22 cellular contexts compared by ENCODE assay signal in the genomic region with DNA sequence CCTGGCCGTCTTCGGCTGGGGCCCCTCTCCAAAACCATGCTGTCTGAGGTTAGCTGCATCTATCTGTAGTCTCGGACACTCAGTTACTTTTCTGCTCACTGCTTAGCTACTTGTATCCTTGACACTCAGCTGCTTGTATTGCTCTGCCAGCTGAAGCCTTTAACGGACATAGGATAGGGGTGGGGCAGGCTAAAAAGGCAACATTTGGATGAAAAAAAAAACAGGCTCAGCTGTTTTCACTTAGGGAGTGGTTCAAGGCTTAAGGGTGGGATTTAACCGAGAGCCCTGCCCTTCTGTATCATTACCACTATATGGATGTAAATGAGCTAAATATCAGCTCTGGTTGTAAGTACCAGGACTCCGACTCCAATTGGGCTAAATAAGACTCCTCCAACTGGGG. TPM values are rescaled to one million over a fixed set of nuclear protein-coding genes. Genes with fewer than 3 reads are reported as not detected.
A peak's percentile ranks its signal among the peaks of the same experiment; 100 is the strongest.
DNase-seq lines count a peak whose midpoint lies in the region; ATAC-seq, FAIRE-seq and TF ChIP-seq lines count a peak whose summit lies in the region.
"Had no signal": no experiment of that assay in that cellular context is flagged by ENCODE, and none has a peak within 500 bp of the region (broad histone marks: within the 10 kb centered on the region; RNA-seq: fewer than 3 reads in every experiment).

No MANE protein-coding gene starts in this region.

- no peaks in the 10 kb centered on the region for H3K36me3 Mint-ChIP-seq in activated CD4-positive, alpha-beta memory T cell treated with anti-CD3 and anti-CD28 coated beads for 36 hours
- H3K36me3 Mint-ChIP-seq: CD4-positive, CD25-positive, alpha-beta regulatory T cell had no signal

- no peaks in the 10 kb centered on the region for H3K9me1 ChIP-seq in K562 (ENCODE audit: control insufficient read depth, insufficient read depth, low read length)

- no peaks in the 10 kb centered on the region for H3K9me3 ChIP-seq in SK-N-SH
- no peaks in the 10 kb centered on the region for H3K9me3 ChIP-seq in K562 (replicated peaks; ENCODE audit: control insufficient read depth, insufficient read depth, low read depth, low read length)

- CTCF ChIA-PET in SK-N-SH (lab: Yijun Ruan, JAX) = interaction anchor here (1.0 to 2.1 kb wide), 2 partner anchors 10 to 13 kb away, joined by 3 to 9 read pairs; no protein-coding TSS in a partner anchor
- CTCF ChIA-PET in K562 (lab: Yijun Ruan, JAX; ENCODE audit: low intra/inter-chr PET ratio) = no interaction called here
- CTCF ChIA-PET in activated CD4-positive, alpha-beta memory T cell treated with anti-CD3 and anti-CD28 coated beads for 36 hours (lab: Charles Lee) = no interaction called here

- H3K36me3 ChIP-seq in SK-N-SH (replicated peaks in 1 of 2; ENCODE audit: control insufficient read depth in 1 of 2, insufficient read depth in 2 of 2, low read length in 1 of 2) (no peaks in the 10 kb centered on the region), K562 (ENCODE audit: control insufficient read depth, insufficient read depth, low read length) (no peaks in the 10 kb centered on the region)

- H3K9me2 ChIP-seq in SK-N-SH = no peaks in the 10 kb centered on the region

- H2AFZ ChIP-seq in SK-N-SH (ENCODE audit: low read depth) (peak overlapping the region; percentile 49; the same call in 1 of the 2 replicates), K562 (ENCODE audit: low read depth, low read length) (peak overlapping the region; percentile 37; the same call in 1 of the 2 replicates)

- ATAC-seq in SK-N-SH treated with all-trans-retinoic acid at 6 μM for 48 hours = no peak
- ATAC-seq in K562 = peak; percentile 14; the same call in 2 of the 3 replicates
- no peak for ATAC-seq in HG02885 (IDR thresholded peaks at IDR 0.05; ENCODE audit: poor library complexity, unreplicated experiment)

- H4K20me1 ChIP-seq in SK-N-SH (ENCODE audit: insufficient read depth) (no peaks in the 10 kb centered on the region), K562 (replicated peaks; ENCODE audit: control insufficient read depth, insufficient read depth, low read length) (0 out of 2 replicates have a peak, but pooled peaks cover 2% of the 10 kb centered on the region)

- H3K27ac Mint-ChIP-seq in activated CD4-positive, alpha-beta memory T cell treated with anti-CD3 and anti-CD28 coated beads for 36 hours = no peak overlapping the region
- H3K27ac Mint-ChIP-seq: B cell; CD4-positive, CD25-positive, alpha-beta regulatory T cell had no signal

- no TSS peak for BruUV-seq in K562 (replicated peaks; lab: Mats Ljungman, UMichigan)

- H3K9ac ChIP-seq in SK-N-SH (no peak overlapping the region), K562 (ENCODE audit: insufficient read depth in 1 of 2, low read depth in 2 of 2, low read length in 2 of 2) (no peak overlapping the region)

- TF ChIP-seq EP300 in SK-N-SH (IDR thresholded peaks at IDR 0.05; ENCODE audit: borderline replicate concordance in 1 of 2, low read depth in 1 of 2, low read length in 1 of 2) (no peak), K562 (IDR thresholded peaks at IDR 0.05; ENCODE audit: low read length) (no peak)

- intact Hi-C loops in K562 (cut with micrococcal nuclease) = no loop called here
- intact Hi-C loops in activated CD4-positive, alpha-beta memory T cell treated with anti-CD3 and anti-CD28 coated beads for 36 hours (cut with micrococcal nuclease) = no loop called here

- no peak overlapping the region for H3K4me3 Mint-ChIP-seq in activated CD4-positive, alpha-beta memory T cell treated with anti-CD3 and anti-CD28 coated beads for 36 hours
- H3K4me3 Mint-ChIP-seq: B cell; CD4-positive, CD25-positive, alpha-beta regulatory T cell had no signal

- H3K9me3 Mint-ChIP-seq in activated CD4-positive, alpha-beta memory T cell treated with anti-CD3 and anti-CD28 coated beads for 36 hours = no peaks in the 10 kb centered on the region
- H3K9me3 Mint-ChIP-seq: CD4-positive, CD25-positive, alpha-beta regulatory T cell had no signal

- H3K27me3 Mint-ChIP-seq in activated CD4-positive, alpha-beta memory T cell treated with anti-CD3 and anti-CD28 coated beads for 36 hours = peaks cover 4% of the 10 kb centered on the region
- H3K27me3 Mint-ChIP-seq: CD4-positive, CD25-positive, alpha-beta regulatory T cell had no signal

- peaks cover 13% of the 10 kb centered on the region for H3K4me1 Mint-ChIP-seq in activated CD4-positive, alpha-beta memory T cell treated with anti-CD3 and anti-CD28 coated beads for 36 hours (ENCODE audit: low read depth)
- H3K4me1 Mint-ChIP-seq: B cell; CD4-positive, CD25-positive, alpha-beta regulatory T cell had no signal

- H3K4me3 ChIP-seq in SK-N-SH (ENCODE audit: low read depth in 2 of 2, low read length in 1 of 2) (no peak overlapping the region), K562 (no peak overlapping the region)

- no peak for FAIRE-seq in K562 (lab: Jason Lieb, UNC)

- 95% methylated on average over 6 of the region's 6 CpGs for WGBS in SK-N-SH (ENCODE audit: low lambda C conversion rate)
- WGBS in K562 (ENCODE audit: insufficient coverage, low coverage, missing lambda C conversion rate) = 3% methylated on average over 6 of the region's 6 CpGs

- peaks cover 9% of the 10 kb centered on the region for H3F3A ChIP-seq in SK-N-SH (replicated peaks; ENCODE audit: insufficient read depth)

- H3K79me2 ChIP-seq in SK-N-SH (ENCODE audit: insufficient read depth) (no peaks in the 10 kb centered on the region), K562 (ENCODE audit: control insufficient read depth, insufficient read depth, low read length) (no peaks in the 10 kb centered on the region)

- no peak for TF ChIP-seq POLR2A in K562 (conservative IDR thresholded peaks at IDR 0.05)

- H3K27me3 ChIP-seq in SK-N-SH (ENCODE audit: insufficient read depth) (no peaks in the 10 kb centered on the region), K562 (ENCODE audit: control insufficient read depth in 2 of 2, insufficient read depth in 2 of 2, low read length in 2 of 2) (peaks cover 19 to 42% of the 10 kb centered on the region in 2 experiments)

- in situ Hi-C loops in K562 (cut with MboI) = no loop called here

- TF ChIP-seq CTCF in SK-N-SH (IDR thresholded peaks at IDR 0.05) (no peak), K562 (IDR thresholded peaks at IDR 0.05 in 2 of 3, conservative IDR thresholded peaks at IDR 0.05 in 1 of 3; ENCODE audit: insufficient read depth in 2 of 3, low read depth in 1 of 3, low read length in 3 of 3) (no peak)

- peak overlapping the region in 1 of 2 experiments; percentile 43; a peak in 1 of 4 replicates for H3K27ac ChIP-seq in SK-N-SH (ENCODE audit: low read depth in 2 of 2, low read length in 1 of 2)
- no peak overlapping the region for H3K27ac ChIP-seq in K562 (ENCODE audit: extremely low read depth, low read depth, low read length)
- H3K27ac ChIP-seq: 22Rv1, RWPE1 had no signal

- POLR2A ChIA-PET in SK-N-SH (lab: Yijun Ruan, JAX) = no interaction called here
- POLR2A ChIA-PET in K562 (lab: Yijun Ruan, JAX) = interaction anchor here (1.1 kb wide), 2 partner anchors 9 to 20 kb away, joined by 3 to 5 read pairs; no protein-coding TSS in a partner anchor
- POLR2A ChIA-PET in activated CD4-positive, alpha-beta memory T cell treated with anti-CD3 and anti-CD28 coated beads for 36 hours (lab: Charles Lee) = interaction anchor here (0.6 kb wide), 1 partner anchor 359 kb away, joined by 3 read pairs; no protein-coding TSS in a partner anchor

- DNase-seq in SK-N-SH (no peak), K562 (ENCODE audit: extremely low read depth in 1 of 4, low spot score in 3 of 4) (no peak), fibroblast of the conjunctiva (ENCODE audit: low read depth) (peak; percentile 49), stromal cell of bone marrow (ENCODE audit: low read depth) (peak; percentile 13), anterior cingulate cortex (lab: John Stamatoyannopoulos, UW) (no peak)
- no peak for DNase-seq in activated CD4-positive, alpha-beta memory T cell treated with anti-CD3 and anti-CD28 coated beads for 36 hours
- DNase-seq: CD4-positive, CD25-positive, alpha-beta regulatory T cell; COR-L47; DMS 273 treated with DMSO at 0.1 percent for 48 hours; DND-41; H7; NCI-H1694 treated with DMSO at 0.1 percent for 48 hours; NCI-H2107; NCI-H2227 treated with DMSO at 0.1 percent for 48 hours; NCI-H510A treated with DMSO at 0.1 percent for 48 hours; PC-3 had no signal

- peaks cover 6 to 9% of the 10 kb centered on the region in 2 experiments; a peak in 1 of 4 replicates for H3K4me1 ChIP-seq in SK-N-SH (ENCODE audit: control insufficient read depth in 1 of 2, insufficient read depth in 2 of 2, low read depth in 1 of 2, low read length in 1 of 2)
- peaks cover 0 to 11% of the 10 kb centered on the region in 2 experiments; a peak in 2 of 5 replicates for H3K4me1 ChIP-seq in K562 (replicated peaks in 1 of 2; ENCODE audit: control insufficient read depth in 2 of 2, insufficient read depth in 2 of 2, low read length in 2 of 2)

- H3K4me2 ChIP-seq in SK-N-SH = no peak overlapping the region
- H3K4me2 ChIP-seq in K562 (ENCODE audit: insufficient read depth, low read length) = no peak overlapping the region

- TF ChIP-seq RAD21 in SK-N-SH (IDR thresholded peaks at IDR 0.05; ENCODE audit: low read length) (no peak), K562 (CRISPR knock-in tag; conservative IDR thresholded peaks at IDR 0.05 in 1 of 2, IDR thresholded peaks at IDR 0.05 in 1 of 2) (no peak)

RNA-seq across cellular contexts. Expression of a gene that starts 28.6 kb away (rescaled TPM):
- polyA plus RNA-seq in SK-N-SH (2012; rRNA removed) (1.0 and 1.1 TPM in 2 replicates), K562 (2011; rRNA removed) (1.4 and 1.8 TPM in 2 replicates), K562 (2014; fragmentation: Illumina TruSeq; extraction: Trizol) (0.97 and 1.5 TPM in 2 replicates), K562 (2014; fragmentation: Nextera tagmentation; extraction: Ambion mirVana) (under 1 TPM; 0.17 to 0.34 TPM), K562 (2014; rRNA removed) (0.93 and 1.2 TPM in 2 replicates)
- 0.42 and 0.57 TPM in 2 replicates for polyA plus RNA-seq in SK-N-SH (2012; cell fraction: cytosol; rRNA removed)
- polyA plus RNA-seq in SK-N-SH (2012; cell fraction: nucleus; rRNA removed) = 2.0 and 6.1 TPM in 2 replicates
- 0.81 and 4.6 TPM in 2 replicates for total RNA-seq in K562 (2011; cell fraction: chromatin; rRNA removed; ENCODE audit: low replicate concordance)
- 0.33 and 2.5 TPM in 2 replicates for total RNA-seq in K562 (2011; cell fraction: nucleolus; rRNA removed)
- 3.2 and 5.6 TPM in 2 replicates for total RNA-seq in K562 (2011; cell fraction: nucleoplasm; rRNA removed)
- total RNA-seq in K562 (2014; rRNA removed) (0.36 and 0.94 TPM in 2 replicates), K562 (2014; rRNA removed; fragmentation: Illumina TruSeq; extraction: Trizol) (0.58 and 1.5 TPM in 2 replicates), K562 (2015; rRNA removed; fragmentation: Illumina TruSeq; extraction: Trizol) (0.87 and 1.6 TPM in 2 replicates), K562 (2021) (0.53 and 0.63 TPM in 2 replicates)
- polyA plus RNA-seq in K562 (2011; cell fraction: cytosol; rRNA removed) = 0.09 and 0.40 TPM in 2 replicates
- 0.72 and 1.5 TPM in 2 replicates for polyA plus RNA-seq in K562 (2011; cell fraction: nucleus; rRNA removed)
- 0.40 and 0.42 TPM in 2 replicates for polyA plus RNA-seq in K562 (2012)
- 0.91 and 1.6 TPM in 2 replicates for polyA minus RNA-seq in K562 (2011; rRNA and poly(A)+ RNA removed)
- polyA minus RNA-seq in K562 (2011; cell fraction: cytosol; rRNA and poly(A)+ RNA removed) = 0.48 TPM in 1 of 2 replicates, not detected in the other
- polyA minus RNA-seq in K562 (2011; cell fraction: nucleus; rRNA and poly(A)+ RNA removed) = 0.40 and 1.4 TPM in 2 replicates
- total RNA-seq in activated CD4-positive, alpha-beta memory T cell treated with anti-CD3 and anti-CD28 coated beads for 36 hours = under 1 TPM; 0.80 to 1.00 TPM
- total RNA-seq: G401 had no signal

RNA-seq across cellular contexts. Expression of a gene that starts 59.1 kb away (rescaled TPM):
- 31.0 and 39.7 TPM in 2 replicates for polyA plus RNA-seq in SK-N-SH (2012; rRNA removed)
- 33.1 and 38.6 TPM in 2 replicates for polyA plus RNA-seq in SK-N-SH (2012; cell fraction: cytosol; rRNA removed)
- 49.1 and 103 TPM in 2 replicates for polyA plus RNA-seq in SK-N-SH (2012; cell fraction: nucleus; rRNA removed)
- total RNA-seq in K562 (2011; cell fraction: chromatin; rRNA removed; ENCODE audit: low replicate concordance) = 79.3 and 178 TPM in 2 replicates
- total RNA-seq in K562 (2011; cell fraction: nucleolus; rRNA removed) = 42.2 and 49.9 TPM in 2 replicates
- total RNA-seq in K562 (2011; cell fraction: nucleoplasm; rRNA removed) = 76.4 and 120 TPM in 2 replicates
- 66.8 and 77.8 TPM in 2 replicates for total RNA-seq in K562 (2014; rRNA removed)
- 73.1 and 76.1 TPM in 2 replicates for total RNA-seq in K562 (2014; rRNA removed; fragmentation: Illumina TruSeq; extraction: Trizol)
- 68.1 and 68.7 TPM in 2 replicates for total RNA-seq in K562 (2015; rRNA removed; fragmentation: Illumina TruSeq; extraction: Trizol)
- total RNA-seq in K562 (2021) = 74.2 and 75.3 TPM in 2 replicates
- polyA plus RNA-seq in K562 (2011; rRNA removed) = 52.6 and 81.8 TPM in 2 replicates
- polyA plus RNA-seq in K562 (2011; cell fraction: cytosol; rRNA removed) = 21.8 and 23.3 TPM in 2 replicates
- 50.5 and 53.6 TPM in 2 replicates for polyA plus RNA-seq in K562 (2011; cell fraction: nucleus; rRNA removed)
- polyA plus RNA-seq in K562 (2012) = 62.5 and 71.7 TPM in 2 replicates
- 66.8 and 73.3 TPM in 2 replicates for polyA plus RNA-seq in K562 (2014; fragmentation: Illumina TruSeq; extraction: Trizol)
- polyA plus RNA-seq in K562 (2014; fragmentation: Nextera tagmentation; extraction: Ambion mirVana) = 10 to 100 TPM; 27.6 to 37.0 TPM
- 70.4 and 79.2 TPM in 2 replicates for polyA plus RNA-seq in K562 (2014; rRNA removed)
- 79.3 and 80.4 TPM in 2 replicates for polyA minus RNA-seq in K562 (2011; rRNA and poly(A)+ RNA removed)
- polyA minus RNA-seq in K562 (2011; cell fraction: cytosol; rRNA and poly(A)+ RNA removed) = 20.1 and 34.4 TPM in 2 replicates
- 60.6 and 82.3 TPM in 2 replicates for polyA minus RNA-seq in K562 (2011; cell fraction: nucleus; rRNA and poly(A)+ RNA removed)
- total RNA-seq in activated CD4-positive, alpha-beta memory T cell treated with anti-CD3 and anti-CD28 coated beads for 36 hours = 10 to 100 TPM; 43.4 to 49.7 TPM

Comparison
In these comparisons a context has a peak if more than half of its experiments do, and no peak if none do; other contexts are left out.
1. DNase-seq: peak in fibroblast of the conjunctiva (single experiment) and stromal cell of bone marrow (single experiment); none in SK-N-SH (single experiment), K562 (0 of 4), anterior cingulate cortex (0 of 58) and activated CD4-positive, alpha-beta memory T cell treated with anti-CD3 and anti-CD28 coated beads for 36 hours (single experiment).